1 cellular context compared by ENCODE assay signal in the genomic region with DNA sequence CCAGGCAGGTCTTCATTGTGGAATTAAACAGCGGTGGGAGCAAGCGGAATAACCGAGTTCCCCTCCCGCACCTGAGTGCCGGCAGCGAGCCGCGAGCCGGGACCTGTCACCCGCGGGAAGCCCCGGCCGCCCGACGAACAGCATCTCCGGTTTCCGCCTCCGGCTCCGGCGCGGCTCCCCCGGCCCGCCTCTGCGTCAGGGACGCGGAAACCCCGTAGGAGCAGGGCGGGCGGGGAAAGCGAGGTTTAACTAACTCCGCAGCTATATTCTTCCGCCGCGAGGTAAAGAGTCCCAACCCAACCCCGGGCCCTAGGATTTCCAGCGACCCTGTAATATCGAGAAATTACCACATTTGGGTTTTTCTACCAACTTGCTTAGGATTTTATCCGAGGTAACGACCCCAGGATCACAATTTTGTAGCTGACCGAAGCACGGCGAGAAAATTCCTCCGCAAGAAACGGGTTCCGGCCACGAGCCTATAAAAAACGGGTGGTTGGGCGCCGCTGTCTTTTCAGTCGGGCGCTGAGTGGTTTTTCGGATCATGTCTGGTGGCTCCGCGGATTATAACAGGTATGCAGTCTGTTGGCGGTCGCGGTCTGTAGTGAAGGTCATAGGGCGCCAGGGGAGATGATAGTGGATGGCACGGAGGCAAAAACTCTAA.
TF ChIP-seq lines count a peak whose summit lies in the region.

A gene (plus strand): TSS at position 508 of the 661 bp plus-strand sequence. CDS start 34 bp downstream, at position 542.

TF ChIP-seq in HEK293, 187 proteins besides CTCF, POLR2A, EP300 and RAD21 (continued from another document and continues in another):
- TF ChIP-seq, protein P1, sequence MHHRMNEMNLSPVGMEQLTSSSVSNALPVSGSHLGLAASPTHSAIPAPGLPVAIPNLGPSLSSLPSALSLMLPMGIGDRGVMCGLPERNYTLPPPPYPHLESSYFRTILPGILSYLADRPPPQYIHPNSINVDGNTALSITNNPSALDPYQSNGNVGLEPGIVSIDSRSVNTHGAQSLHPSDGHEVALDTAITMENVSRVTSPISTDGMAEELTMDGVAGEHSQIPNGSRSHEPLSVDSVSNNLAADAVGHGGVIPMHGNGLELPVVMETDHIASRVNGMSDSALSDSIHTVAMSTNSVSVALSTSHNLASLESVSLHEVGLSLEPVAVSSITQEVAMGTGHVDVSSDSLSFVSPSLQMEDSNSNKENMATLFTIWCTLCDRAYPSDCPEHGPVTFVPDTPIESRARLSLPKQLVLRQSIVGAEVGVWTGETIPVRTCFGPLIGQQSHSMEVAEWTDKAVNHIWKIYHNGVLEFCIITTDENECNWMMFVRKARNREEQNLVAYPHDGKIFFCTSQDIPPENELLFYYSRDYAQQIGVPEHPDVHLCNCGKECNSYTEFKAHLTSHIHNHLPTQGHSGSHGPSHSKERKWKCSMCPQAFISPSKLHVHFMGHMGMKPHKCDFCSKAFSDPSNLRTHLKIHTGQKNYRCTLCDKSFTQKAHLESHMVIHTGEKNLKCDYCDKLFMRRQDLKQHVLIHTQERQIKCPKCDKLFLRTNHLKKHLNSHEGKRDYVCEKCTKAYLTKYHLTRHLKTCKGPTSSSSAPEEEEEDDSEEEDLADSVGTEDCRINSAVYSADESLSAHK (tag by site-specific recombination; IDR thresholded peaks at IDR 0.05) = peak; percentile 49; the same call in 1 of the 2 replicates
- TF ChIP-seq ZNF214 (tag by site-specific recombination; IDR thresholded peaks at IDR 0.05; ENCODE audit: borderline replicate concordance) (no peak), ZBTB7A (tag by site-specific recombination; IDR thresholded peaks at IDR 0.05; ENCODE audit: low read depth) (no peak), ZNF561 (tag by site-specific recombination; IDR thresholded peaks at IDR 0.05; ENCODE audit: borderline replicate concordance) (no peak), ZNF2 (tag by site-specific recombination; IDR thresholded peaks at IDR 0.05) (peak; percentile 70; the same call in 1 of the 2 replicates), ZNF292 (tag by site-specific recombination; IDR thresholded peaks at IDR 0.05; ENCODE audit: borderline replicate concordance, low read depth) (no peak), ZNF311 (tag by site-specific recombination; IDR thresholded peaks at IDR 0.05; ENCODE audit: borderline replicate concordance) (no peak), ZNF514 (tag by site-specific recombination; IDR thresholded peaks at IDR 0.05) (no peak), KLF8 (tag by site-specific recombination; IDR thresholded peaks at IDR 0.05) (peak; percentile 88), ZNF664 (tag by site-specific recombination; IDR thresholded peaks at IDR 0.05) (no peak), ZNF521 (tag by site-specific recombination; IDR thresholded peaks at IDR 0.05) (no peak), ZNF133 (tag by site-specific recombination; IDR thresholded peaks at IDR 0.05) (no peak), ZBTB8A (tag by site-specific recombination; IDR thresholded peaks at IDR 0.05) (peak; percentile 64), ZNF629 (tag by site-specific recombination; IDR thresholded peaks at IDR 0.05) (peak; percentile 81), ZSCAN16 (tag by site-specific recombination; IDR thresholded peaks at IDR 0.05) (no peak), ZNF140 (tag by site-specific recombination; IDR thresholded peaks at IDR 0.05) (no peak), KLF1 (tag by site-specific recombination; IDR thresholded peaks at IDR 0.05) (peak; percentile 71), SP7 (tag by site-specific recombination; IDR thresholded peaks at IDR 0.05) (peak; percentile 93), ZNF404 (tag by site-specific recombination; IDR thresholded peaks at IDR 0.05) (no peak), ZNF501 (tag by site-specific recombination; IDR thresholded peaks at IDR 0.05) (peak; percentile 78; the same call in 1 of the 2 replicates), ZNF223 (tag by site-specific recombination; IDR thresholded peaks at IDR 0.05) (0 out of 2 replicates have a peak, but pooled peaks have one; percentile 12), ZNF785 (tag by site-specific recombination; IDR thresholded peaks at IDR 0.05) (no peak)
- TF ChIP-seq, protein P2, sequence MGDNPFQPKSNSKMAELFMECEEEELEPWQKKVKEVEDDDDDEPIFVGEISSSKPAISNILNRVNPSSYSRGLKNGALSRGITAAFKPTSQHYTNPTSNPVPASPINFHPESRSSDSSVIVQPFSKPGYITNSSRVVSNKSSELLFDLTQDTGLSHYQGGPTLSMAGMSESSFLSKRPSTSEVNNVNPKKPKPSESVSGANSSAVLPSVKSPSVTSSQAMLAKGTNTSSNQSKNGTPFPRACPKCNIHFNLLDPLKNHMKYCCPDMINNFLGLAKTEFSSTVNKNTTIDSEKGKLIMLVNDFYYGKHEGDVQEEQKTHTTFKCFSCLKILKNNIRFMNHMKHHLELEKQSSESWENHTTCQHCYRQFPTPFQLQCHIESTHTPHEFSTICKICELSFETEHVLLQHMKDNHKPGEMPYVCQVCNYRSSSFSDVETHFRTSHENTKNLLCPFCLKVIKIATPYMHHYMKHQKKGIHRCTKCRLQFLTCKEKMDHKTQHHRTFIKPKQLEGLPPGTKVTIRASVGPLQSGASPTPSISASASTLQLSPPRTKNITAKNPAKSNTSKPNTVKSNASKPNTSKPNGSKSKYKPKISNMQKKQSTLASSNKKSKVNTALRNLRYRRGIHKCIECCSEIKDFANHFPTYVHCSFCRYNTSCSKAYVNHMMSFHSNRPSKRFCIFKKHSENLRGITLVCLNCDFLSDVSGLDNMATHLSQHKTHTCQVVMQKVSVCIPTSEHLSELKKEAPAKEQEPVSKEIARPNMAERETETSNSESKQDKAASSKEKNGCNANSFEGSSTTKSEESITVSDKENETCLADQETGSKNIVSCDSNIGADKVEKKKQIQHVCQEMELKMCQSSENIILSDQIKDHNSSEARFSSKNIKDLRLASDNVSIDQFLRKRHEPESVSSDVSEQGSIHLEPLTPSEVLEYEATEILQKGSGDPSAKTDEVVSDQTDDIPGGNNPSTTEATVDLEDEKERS (tag by site-specific recombination; IDR thresholded peaks at IDR 0.05) = 0 out of 2 replicates have a peak, but pooled peaks have one; percentile 24
- TF ChIP-seq, protein P3, sequence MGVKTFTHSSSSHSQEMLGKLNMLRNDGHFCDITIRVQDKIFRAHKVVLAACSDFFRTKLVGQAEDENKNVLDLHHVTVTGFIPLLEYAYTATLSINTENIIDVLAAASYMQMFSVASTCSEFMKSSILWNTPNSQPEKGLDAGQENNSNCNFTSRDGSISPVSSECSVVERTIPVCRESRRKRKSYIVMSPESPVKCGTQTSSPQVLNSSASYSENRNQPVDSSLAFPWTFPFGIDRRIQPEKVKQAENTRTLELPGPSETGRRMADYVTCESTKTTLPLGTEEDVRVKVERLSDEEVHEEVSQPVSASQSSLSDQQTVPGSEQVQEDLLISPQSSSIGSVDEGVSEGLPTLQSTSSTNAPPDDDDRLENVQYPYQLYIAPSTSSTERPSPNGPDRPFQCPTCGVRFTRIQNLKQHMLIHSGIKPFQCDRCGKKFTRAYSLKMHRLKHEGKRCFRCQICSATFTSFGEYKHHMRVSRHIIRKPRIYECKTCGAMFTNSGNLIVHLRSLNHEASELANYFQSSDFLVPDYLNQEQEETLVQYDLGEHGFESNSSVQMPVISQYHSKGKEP (tag by site-specific recombination; IDR thresholded peaks at IDR 0.05) = no peak
- TF ChIP-seq, protein P4, sequence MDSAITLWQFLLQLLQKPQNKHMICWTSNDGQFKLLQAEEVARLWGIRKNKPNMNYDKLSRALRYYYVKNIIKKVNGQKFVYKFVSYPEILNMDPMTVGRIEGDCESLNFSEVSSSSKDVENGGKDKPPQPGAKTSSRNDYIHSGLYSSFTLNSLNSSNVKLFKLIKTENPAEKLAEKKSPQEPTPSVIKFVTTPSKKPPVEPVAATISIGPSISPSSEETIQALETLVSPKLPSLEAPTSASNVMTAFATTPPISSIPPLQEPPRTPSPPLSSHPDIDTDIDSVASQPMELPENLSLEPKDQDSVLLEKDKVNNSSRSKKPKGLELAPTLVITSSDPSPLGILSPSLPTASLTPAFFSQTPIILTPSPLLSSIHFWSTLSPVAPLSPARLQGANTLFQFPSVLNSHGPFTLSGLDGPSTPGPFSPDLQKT (IDR thresholded peaks at IDR 0.05; ENCODE audit: borderline replicate concordance, low read depth, low read length) = no peak; the same call in 1 of the 2 replicates
- TF ChIP-seq, protein P5, sequence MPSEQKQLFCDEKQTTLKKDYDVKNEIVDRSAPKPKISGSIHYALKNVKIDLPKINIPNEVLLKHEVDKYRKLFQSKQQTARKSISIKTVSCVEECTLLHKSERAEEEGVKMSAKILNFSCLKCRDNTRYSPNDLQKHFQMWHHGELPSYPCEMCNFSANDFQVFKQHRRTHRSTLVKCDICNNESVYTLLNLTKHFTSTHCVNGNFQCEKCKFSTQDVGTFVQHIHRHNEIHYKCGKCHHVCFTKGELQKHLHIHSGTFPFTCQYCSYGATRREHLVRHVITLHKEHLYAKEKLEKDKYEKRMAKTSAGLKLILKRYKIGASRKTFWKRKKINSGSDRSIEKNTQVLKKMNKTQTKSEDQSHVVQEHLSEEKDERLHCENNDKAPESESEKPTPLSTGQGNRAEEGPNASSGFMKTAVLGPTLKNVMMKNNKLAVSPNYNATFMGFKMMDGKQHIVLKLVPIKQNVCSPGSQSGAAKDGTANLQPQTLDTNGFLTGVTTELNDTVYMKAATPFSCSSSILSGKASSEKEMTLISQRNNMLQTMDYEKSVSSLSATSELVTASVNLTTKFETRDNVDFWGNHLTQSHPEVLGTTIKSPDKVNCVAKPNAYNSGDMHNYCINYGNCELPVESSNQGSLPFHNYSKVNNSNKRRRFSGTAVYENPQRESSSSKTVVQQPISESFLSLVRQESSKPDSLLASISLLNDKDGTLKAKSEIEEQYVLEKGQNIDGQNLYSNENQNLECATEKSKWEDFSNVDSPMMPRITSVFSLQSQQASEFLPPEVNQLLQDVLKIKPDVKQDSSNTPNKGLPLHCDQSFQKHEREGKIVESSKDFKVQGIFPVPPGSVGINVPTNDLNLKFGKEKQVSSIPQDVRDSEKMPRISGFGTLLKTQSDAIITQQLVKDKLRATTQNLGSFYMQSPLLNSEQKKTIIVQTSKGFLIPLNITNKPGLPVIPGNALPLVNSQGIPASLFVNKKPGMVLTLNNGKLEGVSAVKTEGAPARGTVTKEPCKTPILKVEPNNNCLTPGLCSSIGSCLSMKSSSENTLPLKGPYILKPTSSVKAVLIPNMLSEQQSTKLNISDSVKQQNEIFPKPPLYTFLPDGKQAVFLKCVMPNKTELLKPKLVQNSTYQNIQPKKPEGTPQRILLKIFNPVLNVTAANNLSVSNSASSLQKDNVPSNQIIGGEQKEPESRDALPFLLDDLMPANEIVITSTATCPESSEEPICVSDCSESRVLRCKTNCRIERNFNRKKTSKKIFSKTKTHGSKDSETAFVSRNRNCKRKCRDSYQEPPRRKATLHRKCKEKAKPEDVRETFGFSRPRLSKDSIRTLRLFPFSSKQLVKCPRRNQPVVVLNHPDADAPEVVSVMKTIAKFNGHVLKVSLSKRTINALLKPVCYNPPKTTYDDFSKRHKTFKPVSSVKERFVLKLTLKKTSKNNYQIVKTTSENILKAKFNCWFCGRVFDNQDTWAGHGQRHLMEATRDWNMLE (tag by site-specific recombination; conservative IDR thresholded peaks at IDR 0.05; ENCODE audit: low read depth) = peak; percentile 52; the same call in 1 of the 2 replicates
- TF ChIP-seq, protein P6, sequence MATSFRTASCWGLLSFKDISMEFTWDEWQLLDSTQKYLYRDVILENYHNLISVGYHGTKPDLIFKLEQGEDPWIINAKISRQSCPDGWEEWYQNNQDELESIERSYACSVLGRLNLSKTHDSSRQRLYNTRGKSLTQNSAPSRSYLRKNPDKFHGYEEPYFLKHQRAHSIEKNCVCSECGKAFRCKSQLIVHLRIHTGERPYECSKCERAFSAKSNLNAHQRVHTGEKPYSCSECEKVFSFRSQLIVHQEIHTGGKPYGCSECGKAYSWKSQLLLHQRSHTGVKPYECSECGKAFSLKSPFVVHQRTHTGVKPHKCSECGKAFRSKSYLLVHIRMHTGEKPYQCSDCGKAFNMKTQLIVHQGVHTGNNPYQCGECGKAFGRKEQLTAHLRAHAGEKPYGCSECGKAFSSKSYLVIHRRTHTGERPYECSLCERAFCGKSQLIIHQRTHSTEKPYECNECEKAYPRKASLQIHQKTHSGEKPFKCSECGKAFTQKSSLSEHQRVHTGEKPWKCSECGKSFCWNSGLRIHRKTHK (tag by site-specific recombination; IDR thresholded peaks at IDR 0.05) = no peak
- TF ChIP-seq, protein P7, sequence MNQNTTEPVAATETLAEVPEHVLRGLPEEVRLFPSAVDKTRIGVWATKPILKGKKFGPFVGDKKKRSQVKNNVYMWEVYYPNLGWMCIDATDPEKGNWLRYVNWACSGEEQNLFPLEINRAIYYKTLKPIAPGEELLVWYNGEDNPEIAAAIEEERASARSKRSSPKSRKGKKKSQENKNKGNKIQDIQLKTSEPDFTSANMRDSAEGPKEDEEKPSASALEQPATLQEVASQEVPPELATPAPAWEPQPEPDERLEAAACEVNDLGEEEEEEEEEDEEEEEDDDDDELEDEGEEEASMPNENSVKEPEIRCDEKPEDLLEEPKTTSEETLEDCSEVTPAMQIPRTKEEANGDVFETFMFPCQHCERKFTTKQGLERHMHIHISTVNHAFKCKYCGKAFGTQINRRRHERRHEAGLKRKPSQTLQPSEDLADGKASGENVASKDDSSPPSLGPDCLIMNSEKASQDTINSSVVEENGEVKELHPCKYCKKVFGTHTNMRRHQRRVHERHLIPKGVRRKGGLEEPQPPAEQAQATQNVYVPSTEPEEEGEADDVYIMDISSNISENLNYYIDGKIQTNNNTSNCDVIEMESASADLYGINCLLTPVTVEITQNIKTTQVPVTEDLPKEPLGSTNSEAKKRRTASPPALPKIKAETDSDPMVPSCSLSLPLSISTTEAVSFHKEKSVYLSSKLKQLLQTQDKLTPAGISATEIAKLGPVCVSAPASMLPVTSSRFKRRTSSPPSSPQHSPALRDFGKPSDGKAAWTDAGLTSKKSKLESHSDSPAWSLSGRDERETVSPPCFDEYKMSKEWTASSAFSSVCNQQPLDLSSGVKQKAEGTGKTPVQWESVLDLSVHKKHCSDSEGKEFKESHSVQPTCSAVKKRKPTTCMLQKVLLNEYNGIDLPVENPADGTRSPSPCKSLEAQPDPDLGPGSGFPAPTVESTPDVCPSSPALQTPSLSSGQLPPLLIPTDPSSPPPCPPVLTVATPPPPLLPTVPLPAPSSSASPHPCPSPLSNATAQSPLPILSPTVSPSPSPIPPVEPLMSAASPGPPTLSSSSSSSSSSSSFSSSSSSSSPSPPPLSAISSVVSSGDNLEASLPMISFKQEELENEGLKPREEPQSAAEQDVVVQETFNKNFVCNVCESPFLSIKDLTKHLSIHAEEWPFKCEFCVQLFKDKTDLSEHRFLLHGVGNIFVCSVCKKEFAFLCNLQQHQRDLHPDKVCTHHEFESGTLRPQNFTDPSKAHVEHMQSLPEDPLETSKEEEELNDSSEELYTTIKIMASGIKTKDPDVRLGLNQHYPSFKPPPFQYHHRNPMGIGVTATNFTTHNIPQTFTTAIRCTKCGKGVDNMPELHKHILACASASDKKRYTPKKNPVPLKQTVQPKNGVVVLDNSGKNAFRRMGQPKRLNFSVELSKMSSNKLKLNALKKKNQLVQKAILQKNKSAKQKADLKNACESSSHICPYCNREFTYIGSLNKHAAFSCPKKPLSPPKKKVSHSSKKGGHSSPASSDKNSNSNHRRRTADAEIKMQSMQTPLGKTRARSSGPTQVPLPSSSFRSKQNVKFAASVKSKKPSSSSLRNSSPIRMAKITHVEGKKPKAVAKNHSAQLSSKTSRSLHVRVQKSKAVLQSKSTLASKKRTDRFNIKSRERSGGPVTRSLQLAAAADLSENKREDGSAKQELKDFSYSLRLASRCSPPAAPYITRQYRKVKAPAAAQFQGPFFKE (tag by site-specific recombination; IDR thresholded peaks at IDR 0.05; ENCODE audit: borderline replicate concordance) = no peak
